Comparison of ENCODE assay signal across 9 cellular contexts in the genomic region with DNA sequence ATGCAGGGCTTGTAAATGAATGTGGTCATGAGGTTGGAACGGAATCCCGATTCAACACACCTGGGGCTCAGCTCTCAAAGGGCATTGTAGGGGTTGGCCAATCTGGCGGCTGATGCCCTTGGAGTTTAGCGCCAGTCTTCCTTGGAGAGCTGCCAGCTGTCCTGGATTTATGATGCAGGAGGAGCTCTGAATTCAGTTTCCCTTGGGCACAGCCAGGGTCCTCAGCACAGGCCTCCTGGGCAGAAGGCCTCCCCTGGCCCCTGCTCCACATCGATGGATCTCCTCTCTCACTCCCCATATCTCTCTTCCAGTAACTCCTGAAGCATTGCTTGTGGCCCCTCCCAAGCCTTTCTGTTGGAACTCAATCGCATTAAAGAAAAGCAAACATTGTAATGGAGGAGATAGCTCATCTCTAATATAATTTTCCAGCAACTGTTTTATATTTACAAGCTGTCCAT. TPM values are rescaled to one million over a fixed set of nuclear protein-coding genes. Genes with fewer than 3 reads are reported as not detected.
DNase-seq lines count a peak whose midpoint lies in the region; ATAC-seq and TF ChIP-seq lines count a peak whose summit lies in the region.
"Had no signal": no experiment of that assay in that cellular context is flagged by ENCODE, and none has a peak within 500 bp of the region (broad histone marks: within the 10 kb centered on the region; RNA-seq: fewer than 3 reads in every experiment).

No MANE protein-coding gene starts in this region.

- no peaks in the 10 kb centered on the region for H3K27me3 ChIP-seq in colonic mucosa
- no peaks in the 10 kb centered on the region for H3K27me3 ChIP-seq in upper lobe of right lung

- H3K9me3 Mint-ChIP-seq in activated naive CD4-positive, alpha-beta T cell treated with anti-CD3 and anti-CD28 coated beads, Interleukin-2, amount 50 U/mL, for 24 hours, result no peaks in the 10 kb centered on the region

- H3K9ac ChIP-seq in colonic mucosa (ENCODE audit: low read depth in 2 of 2, low read length in 2 of 2), result no peak overlapping the region

- H3K4me1 ChIP-seq in colonic mucosa (peaks cover 15% of the 10 kb centered on the region), upper lobe of right lung (peaks cover 22% of the 10 kb centered on the region)

- peak overlapping the region; percentile 79 for H3K4me3 Mint-ChIP-seq in activated naive CD4-positive, alpha-beta T cell treated with anti-CD3 and anti-CD28 coated beads, Interleukin-2, amount 50 U/mL, for 24 hours

- no peak overlapping the region for H3K27ac ChIP-seq in colonic mucosa
- H3K27ac ChIP-seq in upper lobe of right lung, result no peak overlapping the region

- DNase-seq in activated naive CD4-positive, alpha-beta T cell (lab: John Stamatoyannopoulos, UW), result no peak
- DNase-seq in NCI-H748 treated with DMSO at 0.1 percent for 48 hours (lab: John Stamatoyannopoulos, UW) (peak; percentile 40), colonic mucosa (peak; percentile 91), ureter (ENCODE audit: low spot score) (peak; percentile 53), KG1 (lab: John Stamatoyannopoulos, UW) (no peak), upper lobe of right lung (no peak), AG08395 (ENCODE audit: low spot score) (no peak)
- DNase-seq: activated CD4-positive, alpha-beta T cell treated with anti-CD3 and anti-CD28 coated beads, Interleukin-2, amount 50 U/mL, for 4 hours had no signal

- H3K27ac Mint-ChIP-seq in activated naive CD4-positive, alpha-beta T cell treated with anti-CD3 and anti-CD28 coated beads, Interleukin-2, amount 50 U/mL, for 24 hours, result no peak overlapping the region

- H3K4me3 ChIP-seq in colonic mucosa (peak overlapping the region; percentile 89), upper lobe of right lung (no peak overlapping the region)

- ATAC-seq in upper lobe of right lung, result no peak

- intact Hi-C loops in colonic mucosa (cut with DNase I), result no loop called here
- intact Hi-C loops in upper lobe of right lung (cut with DNase I), result no loop called here

- H3K36me3 Mint-ChIP-seq in activated naive CD4-positive, alpha-beta T cell treated with anti-CD3 and anti-CD28 coated beads, Interleukin-2, amount 50 U/mL, for 24 hours, result no peaks in the 10 kb centered on the region

- peaks cover 4% of the 10 kb centered on the region for H3K27me3 Mint-ChIP-seq in activated naive CD4-positive, alpha-beta T cell treated with anti-CD3 and anti-CD28 coated beads, Interleukin-2, amount 50 U/mL, for 24 hours

- H3K9me3 ChIP-seq in colonic mucosa, result no peaks in the 10 kb centered on the region
- no peaks in the 10 kb centered on the region for H3K9me3 ChIP-seq in upper lobe of right lung

- peaks cover 26% of the 10 kb centered on the region for H3K4me1 Mint-ChIP-seq in activated naive CD4-positive, alpha-beta T cell treated with anti-CD3 and anti-CD28 coated beads, Interleukin-2, amount 50 U/mL, for 24 hours

- TF ChIP-seq CTCF in colonic mucosa (IDR thresholded peaks at IDR 0.05) (no peak), upper lobe of right lung (IDR thresholded peaks at IDR 0.05) (no peak)

- H3K36me3 ChIP-seq in colonic mucosa, result no peaks in the 10 kb centered on the region
- no peaks in the 10 kb centered on the region for H3K36me3 ChIP-seq in upper lobe of right lung

RNA-seq across cellular contexts. Expression of a gene that starts 1.0 kb away (rescaled TPM):
- 10 to 100 TPM in 1 of 2 donors, 1 to 10 TPM in 1; 9.1 to 11.3 TPM for total RNA-seq in colonic mucosa
- total RNA-seq in ureter, result 14.9 TPM
- total RNA-seq in upper lobe of right lung, result 27.5 TPM

Comparison
In these comparisons a context has a peak if more than half of its experiments do, and no peak if none do; other contexts are left out.
1. DNase-seq: peak in NCI-H748 treated with DMSO at 0.1 percent for 48 hours (single experiment), colonic mucosa (single experiment) and ureter (single experiment); none in activated naive CD4-positive, alpha-beta T cell (0 of 4), KG1 (single experiment), upper lobe of right lung (single experiment) and AG08395 (single experiment).